In genomic region chr14:36264107-36264506, GRCh38 we compare ENCODE assay signal across 9 cellular contexts.
"Had no signal": no experiment of that assay in that cellular context is flagged by ENCODE, and none has a peak within 500 bp of the region (broad histone marks: within the 10 kb centered on the region; RNA-seq: fewer than 3 reads in every experiment).

No MANE protein-coding gene starts in this region.

- ATAC-seq: GM23338, HepG2 had no signal

- H3K4me1 Mint-ChIP-seq: IgD-negative memory B cell had no signal

- H3K36me3 Mint-ChIP-seq: IgD-negative memory B cell had no signal

- FAIRE-seq: H1, H54, HepG2 had no signal

- H3K4me3 ChIP-seq: GM23338 had no signal

- DNase-seq: H9, HCEC 1CT, KG1 had no signal

- H3K4me2 ChIP-seq: GM23338 had no signal

- H3K4me3 Mint-ChIP-seq: GM23338, H9, IgD-negative memory B cell had no signal

- H3K9me3 Mint-ChIP-seq: GM23338, H9 had no signal

- H3K27ac Mint-ChIP-seq: GM23338, H9, IgD-negative memory B cell had no signal

- H2AFZ ChIP-seq: GM23338 had no signal

- H3K27ac ChIP-seq: HL-60 had no signal
